In genomic region chr4:6308890-6309643, GRCh38 we compare ENCODE assay signal across 7 cellular contexts. TPM values are rescaled to one million over a fixed set of nuclear protein-coding genes. Genes with fewer than 3 reads are reported as not detected.
A peak's percentile ranks its signal among the peaks of the same experiment; 100 is the strongest.
DNase-seq lines count a peak whose midpoint lies in the region; ATAC-seq, FAIRE-seq and TF ChIP-seq lines count a peak whose summit lies in the region.

No MANE protein-coding gene starts in this region.

- peaks cover 4% of the 10 kb centered on the region for H3K9me3 Mint-ChIP-seq in stimulated activated effector memory CD8-positive, alpha-beta T cell treated with anti-CD3 and anti-CD28 coated beads, Interleukin-12 subunit alpha, Interleukin-12 subunit beta, amount 100 ng/mL, for 72 hours

- H3K27ac Mint-ChIP-seq in stimulated activated effector memory CD8-positive, alpha-beta T cell treated with anti-CD3 and anti-CD28 coated beads, Interleukin-12 subunit alpha, Interleukin-12 subunit beta, amount 100 ng/mL, for 72 hours: no peak overlapping the region

- peaks cover 15% of the 10 kb centered on the region for H3K27me3 ChIP-seq in iPS-18a (ENCODE audit: control insufficient read depth, insufficient read depth, low read length)

- H3K4me3 Mint-ChIP-seq in stimulated activated effector memory CD8-positive, alpha-beta T cell treated with anti-CD3 and anti-CD28 coated beads, Interleukin-12 subunit alpha, Interleukin-12 subunit beta, amount 100 ng/mL, for 72 hours: peak overlapping the region; percentile 44

- no peak overlapping the region for H3K9ac ChIP-seq in iPS-18a (ENCODE audit: low read length)

- H3K4me1 ChIP-seq in iPS-18a (ENCODE audit: control insufficient read depth, low read depth, low read length): no peaks in the 10 kb centered on the region

- H3K36me3 ChIP-seq in iPS-18a (ENCODE audit: control insufficient read depth, low read depth, low read length): no peaks in the 10 kb centered on the region

- H3K9me3 ChIP-seq in iPS-18a (ENCODE audit: control insufficient read depth, low read depth, low read length): no peaks in the 10 kb centered on the region

- ATAC-seq in stimulated activated effector memory CD8-positive, alpha-beta T cell treated with anti-CD3 and anti-CD28 coated beads, Interleukin-12 subunit alpha, Interleukin-12 subunit beta, amount 100 ng/mL, for 72 hours: peak; percentile 60
- no peak for ATAC-seq in GM21367 (IDR thresholded peaks at IDR 0.05; ENCODE audit: unreplicated experiment)

- FAIRE-seq in H54 (lab: Jason Lieb, UNC): no peak

- peak overlapping the region; percentile 50 for H3K4me3 ChIP-seq in Jurkat, Clone E6-1 (ENCODE audit: low read length)
- peak overlapping the region; percentile 53 for H3K4me3 ChIP-seq in iPS-18a (ENCODE audit: low read length)

- H3K4me1 Mint-ChIP-seq in stimulated activated effector memory CD8-positive, alpha-beta T cell treated with anti-CD3 and anti-CD28 coated beads, Interleukin-12 subunit alpha, Interleukin-12 subunit beta, amount 100 ng/mL, for 72 hours: no peaks in the 10 kb centered on the region

- no peak overlapping the region for H3K27ac ChIP-seq in iPS-18a (ENCODE audit: low read length)

- DNase-seq in Jurkat, Clone E6-1 (ENCODE audit: low read depth, low spot score): no peak
- peak; percentile 58 for DNase-seq in activated CD8-positive, alpha-beta memory T cell treated with anti-CD3 and anti-CD28 coated beads, Interleukin-2, amount 50 U/mL, for 48 hours
- DNase-seq in stimulated activated effector memory CD8-positive, alpha-beta T cell treated with anti-CD3 and anti-CD28 coated beads, Interleukin-12 subunit alpha, Interleukin-12 subunit beta, amount 100 ng/mL, for 72 hours (ENCODE audit: low spot score in 2 of 2): no peak
- DNase-seq in H54 (ENCODE audit: insufficient read length, low spot score) (no peak), superior temporal gyrus (ENCODE audit: extremely low spot score) (no peak)

- H3K36me3 Mint-ChIP-seq in stimulated activated effector memory CD8-positive, alpha-beta T cell treated with anti-CD3 and anti-CD28 coated beads, Interleukin-12 subunit alpha, Interleukin-12 subunit beta, amount 100 ng/mL, for 72 hours: no peaks in the 10 kb centered on the region

- no peak for TF ChIP-seq POLR2A in H54 (IDR thresholded peaks at IDR 0.05; ENCODE audit: low read depth, low read length)

RNA-seq across cellular contexts. Expression of gene WFS1, which starts 39.4 kb away (rescaled TPM):
- polyA plus RNA-seq in Jurkat, Clone E6-1 (2012; ENCODE audit: insufficient read depth, insufficient read length): 12.5 TPM
